15 cellular contexts compared by ENCODE assay signal in genomic region chr17:32492281-32492623, GRCh38. TPM values are rescaled to one million over a fixed set of nuclear protein-coding genes. Genes with fewer than 3 reads are reported as not detected.
A peak's percentile ranks its signal among the peaks of the same experiment; 100 is the strongest.
DNase-seq lines count a peak whose midpoint lies in the region; ATAC-seq and TF ChIP-seq lines count a peak whose summit lies in the region.
"Had no signal": no experiment of that assay in that cellular context is flagged by ENCODE, and none has a peak within 500 bp of the region (broad histone marks: within the 10 kb centered on the region; RNA-seq: fewer than 3 reads in every experiment).

No MANE protein-coding gene starts in this region.

- H3K9me2 ChIP-seq in HCT116 (ENCODE audit: insufficient read depth) (no peaks in the 10 kb centered on the region), neural cell (ENCODE audit: insufficient read depth, low read length) (no peaks in the 10 kb centered on the region)

- TF ChIP-seq RAD21 in HCT116 (IDR thresholded peaks at IDR 0.05; ENCODE audit: low read depth), result no peak
- no peak for TF ChIP-seq RAD21 in neural cell (conservative IDR thresholded peaks at IDR 0.05)

- H2AFZ ChIP-seq in HCT116 (ENCODE audit: low read depth, low read length, poor library complexity, severe bottlenecking) (no peak overlapping the region), neural cell (ENCODE audit: low read depth, low read length) (no peak overlapping the region)

- no peaks in the 10 kb centered on the region for H3K9me3 Mint-ChIP-seq in T-helper 2 cell treated with Interferon-gamma antibody and Interleukin-4, amounts not matched to agents 5 μg/mL and 100 μg/mL, for 36 hours
- H3K9me3 Mint-ChIP-seq in activated naive CD8-positive, alpha-beta T cell (ENCODE audit: low read depth), result no peaks in the 10 kb centered on the region
- H3K9me3 Mint-ChIP-seq: dendritic cell treated with granulocyte-macrophage colony-stimulating factor and Interleukin-4, amounts not matched to agents 40 ng/mL and 50 ng/mL, for 4 days had no signal

- H3F3A ChIP-seq in neural cell (ENCODE audit: insufficient read depth, low read length, poor library complexity, severe bottlenecking), result no peaks in the 10 kb centered on the region

- POLR2A ChIA-PET in HCT116 (lab: Charles Lee), result no interaction called here

- no peak overlapping the region for H3K27ac ChIP-seq in HCT116 (ENCODE audit: low read depth, low read length)
- no peak overlapping the region for H3K27ac ChIP-seq in neural cell (ENCODE audit: low read length)
- no peak overlapping the region for H3K27ac ChIP-seq in gastrocnemius medialis
- H3K27ac ChIP-seq: tibial artery had no signal

- H3K4me2 ChIP-seq in HCT116 (ENCODE audit: low read length), result peak overlapping the region; percentile 43; the same call in 1 of the 2 replicates
- no peak overlapping the region for H3K4me2 ChIP-seq in neural cell (ENCODE audit: low read length)

- in situ Hi-C loops in gastrocnemius medialis (cut with MboI; ENCODE audit: low sequenced_read_pairs in 4 of 4), result loop anchor here in 1 of 4 donors (25.0 kb wide), 1 partner anchor 395 kb away; the partner anchor contains the start of gene MYO1D

- H3K36me3 Mint-ChIP-seq in T-helper 2 cell treated with Interferon-gamma antibody and Interleukin-4, amounts not matched to agents 5 μg/mL and 100 μg/mL, for 36 hours (ENCODE audit: low read depth), result peaks cover 27% of the 10 kb centered on the region
- peaks cover 4% of the 10 kb centered on the region for H3K36me3 Mint-ChIP-seq in activated naive CD8-positive, alpha-beta T cell

- no peaks in the 10 kb centered on the region for H3K79me2 ChIP-seq in HCT116 (ENCODE audit: insufficient read depth, low read length)
- H3K79me2 ChIP-seq in neural cell (replicated peaks; ENCODE audit: insufficient read depth, low read length), result peaks cover 50% of the 10 kb centered on the region

- H3K9ac ChIP-seq in HCT116 (ENCODE audit: low read length) (no peak overlapping the region), neural cell (ENCODE audit: low read length) (peak overlapping the region; percentile 12)

- H3K4me1 Mint-ChIP-seq in T-helper 2 cell treated with Interferon-gamma antibody and Interleukin-4, amounts not matched to agents 5 μg/mL and 100 μg/mL, for 36 hours (ENCODE audit: low read depth), result peaks cover 52% of the 10 kb centered on the region
- peaks cover 70% of the 10 kb centered on the region for H3K4me1 Mint-ChIP-seq in activated naive CD8-positive, alpha-beta T cell (ENCODE audit: low read depth)

- H3K36me3 ChIP-seq in HCT116 (ENCODE audit: control insufficient read depth in 1 of 2, insufficient read depth in 2 of 2, low read length in 2 of 2), result no peaks in the 10 kb centered on the region; a peak in 1 of 4 replicates
- peaks cover 26% of the 10 kb centered on the region for H3K36me3 ChIP-seq in neural cell (ENCODE audit: insufficient read depth, low read length)
- no peaks in the 10 kb centered on the region for H3K36me3 ChIP-seq in gastrocnemius medialis

- H3K4me3 ChIP-seq in HCT116 (replicated peaks in 1 of 2; ENCODE audit: low read depth in 1 of 2, low read length in 2 of 2) (no peak overlapping the region), neural cell (ENCODE audit: low read length) (peak overlapping the region; percentile 88), gastrocnemius medialis (no peak overlapping the region)
- H3K4me3 ChIP-seq: lung, tibial artery had no signal

- H4K20me1 ChIP-seq in HCT116 (ENCODE audit: insufficient read depth), result no peaks in the 10 kb centered on the region
- H4K20me1 ChIP-seq in neural cell (ENCODE audit: insufficient read depth), result peaks cover 10% of the 10 kb centered on the region

- no TSS peak for BruUV-seq in HCT116 (replicated peaks; lab: Mats Ljungman, UMichigan)

- TF ChIP-seq EP300 in neural cell (conservative IDR thresholded peaks at IDR 0.05; ENCODE audit: poor library complexity, severe bottlenecking), result no peak

- RAD21 ChIA-PET in HCT116 (lab: Charles Lee; ENCODE audit: low non-redundant PET in 1 of 2, low total read pairs in 2 of 2, uncharacterized antibody in 2 of 2, unreplicated experiment in 2 of 2), result no interaction called here

- DNase-seq in T-helper 2 cell treated with Interferon-gamma antibody and Interleukin-4, amounts not matched to agents 5 μg/mL and 100 μg/mL, for 36 hours (ENCODE audit: low spot score), result no peak
- no peak for DNase-seq in T-helper 2 cell
- no peak for DNase-seq in HCT116 (ENCODE audit: low read depth, low spot score)
- no peak for DNase-seq in gastrocnemius medialis
- no peak for DNase-seq in T-helper 9 cell
- DNase-seq: amygdala; NCI-H1048; OCI-M1; stimulated activated CD4-positive, alpha-beta T cell treated with anti-CD3 and anti-CD28 coated beads, Interleukin-12 subunit alpha, Interleukin-12 subunit beta, amount 100 ng/mL, for 4 hours; tibial artery had no signal

- TF ChIP-seq POLR2A in HCT116 (IDR thresholded peaks at IDR 0.05; ENCODE audit: borderline replicate concordance, extremely low read depth, insufficient read depth, insufficient read length) (no peak), gastrocnemius medialis (IDR thresholded peaks at IDR 0.05) (no peak)

- intact Hi-C loops in HCT116 (cut with micrococcal nuclease), result no loop called here
- intact Hi-C loops in gastrocnemius medialis (cut with DNase I; ENCODE audit: low total_unique reads), result no loop called here

- peak overlapping the region; percentile 70 for H3K27ac Mint-ChIP-seq in T-helper 2 cell treated with Interferon-gamma antibody and Interleukin-4, amounts not matched to agents 5 μg/mL and 100 μg/mL, for 36 hours
- peak overlapping the region; percentile 85 for H3K27ac Mint-ChIP-seq in activated naive CD8-positive, alpha-beta T cell

- ATAC-seq in HCT116 (no peak), GM18498 (IDR thresholded peaks at IDR 0.05; ENCODE audit: unreplicated experiment) (no peak), gastrocnemius medialis (no peak)

- H3K27me3 ChIP-seq in HCT116 (ENCODE audit: insufficient read depth, low read length), result no peaks in the 10 kb centered on the region
- H3K27me3 ChIP-seq in neural cell (ENCODE audit: insufficient read depth, low read depth, low read length), result no peaks in the 10 kb centered on the region
- H3K27me3 ChIP-seq in gastrocnemius medialis, result no peaks in the 10 kb centered on the region
- H3K27me3 ChIP-seq: tibial artery had no signal

- H3K4me1 ChIP-seq in HCT116 (ENCODE audit: control insufficient read depth in 1 of 2, insufficient read depth in 2 of 2, low read length in 2 of 2), result peaks cover 11 to 39% of the 10 kb centered on the region in 2 experiments
- H3K4me1 ChIP-seq in gastrocnemius medialis, result peaks cover 30 to 38% of the 10 kb centered on the region in 2 donors

- TF ChIP-seq CTCF in HCT116 (IDR thresholded peaks at IDR 0.05 in 2 of 3, conservative IDR thresholded peaks at IDR 0.05 in 1 of 3; ENCODE audit: borderline replicate concordance in 1 of 3, insufficient read depth in 1 of 3, low read depth in 2 of 3, low read length in 2 of 3), result no peak
- no peak for TF ChIP-seq CTCF in neural cell (IDR thresholded peaks at IDR 0.05; ENCODE audit: poor library complexity, severe bottlenecking)
- no peak for TF ChIP-seq CTCF in gastrocnemius medialis (IDR thresholded peaks at IDR 0.05 in 4 of 5, conservative IDR thresholded peaks at IDR 0.05 in 1 of 5)

- CTCF ChIA-PET in HCT116 (lab: Charles Lee), result interaction anchor here (0.9 to 1.0 kb wide), 2 partner anchors 29 to 31 kb away, joined by 3 read pairs; no protein-coding TSS in a partner anchor

- H3K27me3 Mint-ChIP-seq in T-helper 2 cell treated with Interferon-gamma antibody and Interleukin-4, amounts not matched to agents 5 μg/mL and 100 μg/mL, for 36 hours (ENCODE audit: low read depth), result no peaks in the 10 kb centered on the region
- H3K27me3 Mint-ChIP-seq in activated naive CD8-positive, alpha-beta T cell, result no peaks in the 10 kb centered on the region

- no peaks in the 10 kb centered on the region for H3K9me3 ChIP-seq in HCT116 (ENCODE audit: control insufficient read depth in 1 of 2, insufficient read depth in 1 of 2, low read depth in 1 of 2, low read length in 2 of 2)
- no peaks in the 10 kb centered on the region for H3K9me3 ChIP-seq in neural cell (ENCODE audit: low read length)
- no peaks in the 10 kb centered on the region for H3K9me3 ChIP-seq in gastrocnemius medialis
- H3K9me3 ChIP-seq: tibial artery had no signal

- H3K4me3 Mint-ChIP-seq in T-helper 2 cell treated with Interferon-gamma antibody and Interleukin-4, amounts not matched to agents 5 μg/mL and 100 μg/mL, for 36 hours, result peak overlapping the region; percentile 46
- peak overlapping the region; percentile 70 for H3K4me3 Mint-ChIP-seq in activated naive CD8-positive, alpha-beta T cell

TF ChIP-seq in HCT116, 20 proteins besides CTCF, POLR2A, EP300 and RAD21:
- TF ChIP-seq CBX3 (IDR thresholded peaks at IDR 0.05; ENCODE audit: low read depth) (no peak), POLR2AphosphoS5 (IDR thresholded peaks at IDR 0.05; ENCODE audit: low read depth, low read length) (no peak), FOSL1 (IDR thresholded peaks at IDR 0.05; ENCODE audit: low read depth) (no peak), ELF1 (IDR thresholded peaks at IDR 0.05; ENCODE audit: borderline replicate concordance, low read depth) (no peak)

TF ChIP-seq in neural cell, 6 proteins besides CTCF, POLR2A, EP300 and RAD21:
- no peak for TF ChIP-seq POLR2AphosphoS5 (IDR thresholded peaks at IDR 0.05)

RNA-seq across cellular contexts. Expression of gene CDK5R1, which starts 5.5 kb away (rescaled TPM):
- total RNA-seq in HCT116 (2021; ENCODE audit: unreplicated experiment) (5.4 TPM), gastrocnemius medialis (1 to 10 TPM in 3 of 4 donors, under 1 TPM in 1; 0.15 to 2.2 (median 1.5) TPM)
- polyA plus RNA-seq in HCT116 (2012), result 2.6 and 2.8 TPM in 2 replicates
- polyA plus RNA-seq in neural cell, result 199 and 213 TPM in 2 replicates
- 271 and 294 TPM in 2 replicates for polyA minus RNA-seq in neural cell

RNA-seq across cellular contexts. Expression of gene PSMD11, which starts 47.9 kb away (rescaled TPM):
- total RNA-seq in HCT116 (2021; ENCODE audit: unreplicated experiment) (143 TPM), gastrocnemius medialis (100 to 1,000 TPM in 3 of 4 donors, 10 to 100 TPM in 1; 81.7 to 215 (median 191) TPM)
- polyA plus RNA-seq in HCT116 (2012), result 72.3 and 77.2 TPM in 2 replicates
- 43.9 and 54.1 TPM in 2 replicates for polyA plus RNA-seq in neural cell
- 89.0 and 92.8 TPM in 2 replicates for polyA minus RNA-seq in neural cell
